1 cellular context compared by ENCODE assay signal in the genomic region with DNA sequence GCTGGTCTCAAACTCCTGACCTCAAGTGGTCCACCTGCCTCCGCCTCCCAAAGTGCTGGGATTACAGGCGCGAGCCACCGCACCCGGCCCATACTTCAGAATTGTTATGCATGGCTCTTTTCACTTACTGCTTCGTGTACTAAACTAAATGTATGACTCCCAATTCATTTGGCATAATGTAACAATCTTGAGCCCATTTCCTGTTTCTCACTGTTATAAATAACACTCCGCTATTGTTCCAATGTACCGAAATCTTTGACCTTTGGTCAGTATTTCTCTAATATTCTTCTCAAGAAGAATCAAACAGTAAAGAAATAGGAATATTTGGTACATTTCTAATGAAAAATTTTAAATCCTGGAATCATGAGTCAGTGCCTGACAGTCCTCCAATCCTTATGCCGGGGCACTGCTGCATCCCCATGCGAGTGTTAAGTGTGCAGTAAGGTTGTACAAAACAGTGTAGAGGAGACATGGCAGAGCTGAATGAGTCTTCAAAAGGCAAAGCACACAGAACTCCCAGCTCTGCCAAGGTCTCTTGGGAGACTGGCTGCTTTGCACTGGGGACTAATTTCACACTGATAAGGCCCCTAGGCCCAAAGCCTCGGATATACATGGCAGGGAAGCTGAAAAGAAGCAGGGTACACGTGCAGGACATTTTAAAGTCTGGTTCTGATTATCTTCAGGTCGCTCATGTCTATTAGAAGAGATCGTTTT.
TF ChIP-seq lines count a peak whose summit lies in the region.

No MANE protein-coding gene starts in this region.

TF ChIP-seq in WTC11, 78 proteins besides CTCF, POLR2A, EP300 and RAD21 (continued from another document):
- TF ChIP-seq, protein P1, sequence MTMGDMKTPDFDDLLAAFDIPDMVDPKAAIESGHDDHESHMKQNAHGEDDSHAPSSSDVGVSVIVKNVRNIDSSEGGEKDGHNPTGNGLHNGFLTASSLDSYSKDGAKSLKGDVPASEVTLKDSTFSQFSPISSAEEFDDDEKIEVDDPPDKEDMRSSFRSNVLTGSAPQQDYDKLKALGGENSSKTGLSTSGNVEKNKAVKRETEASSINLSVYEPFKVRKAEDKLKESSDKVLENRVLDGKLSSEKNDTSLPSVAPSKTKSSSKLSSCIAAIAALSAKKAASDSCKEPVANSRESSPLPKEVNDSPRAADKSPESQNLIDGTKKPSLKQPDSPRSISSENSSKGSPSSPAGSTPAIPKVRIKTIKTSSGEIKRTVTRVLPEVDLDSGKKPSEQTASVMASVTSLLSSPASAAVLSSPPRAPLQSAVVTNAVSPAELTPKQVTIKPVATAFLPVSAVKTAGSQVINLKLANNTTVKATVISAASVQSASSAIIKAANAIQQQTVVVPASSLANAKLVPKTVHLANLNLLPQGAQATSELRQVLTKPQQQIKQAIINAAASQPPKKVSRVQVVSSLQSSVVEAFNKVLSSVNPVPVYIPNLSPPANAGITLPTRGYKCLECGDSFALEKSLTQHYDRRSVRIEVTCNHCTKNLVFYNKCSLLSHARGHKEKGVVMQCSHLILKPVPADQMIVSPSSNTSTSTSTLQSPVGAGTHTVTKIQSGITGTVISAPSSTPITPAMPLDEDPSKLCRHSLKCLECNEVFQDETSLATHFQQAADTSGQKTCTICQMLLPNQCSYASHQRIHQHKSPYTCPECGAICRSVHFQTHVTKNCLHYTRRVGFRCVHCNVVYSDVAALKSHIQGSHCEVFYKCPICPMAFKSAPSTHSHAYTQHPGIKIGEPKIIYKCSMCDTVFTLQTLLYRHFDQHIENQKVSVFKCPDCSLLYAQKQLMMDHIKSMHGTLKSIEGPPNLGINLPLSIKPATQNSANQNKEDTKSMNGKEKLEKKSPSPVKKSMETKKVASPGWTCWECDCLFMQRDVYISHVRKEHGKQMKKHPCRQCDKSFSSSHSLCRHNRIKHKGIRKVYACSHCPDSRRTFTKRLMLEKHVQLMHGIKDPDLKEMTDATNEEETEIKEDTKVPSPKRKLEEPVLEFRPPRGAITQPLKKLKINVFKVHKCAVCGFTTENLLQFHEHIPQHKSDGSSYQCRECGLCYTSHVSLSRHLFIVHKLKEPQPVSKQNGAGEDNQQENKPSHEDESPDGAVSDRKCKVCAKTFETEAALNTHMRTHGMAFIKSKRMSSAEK (CRISPR knock-in tag; IDR thresholded peaks at IDR 0.05; ENCODE audit: borderline replicate concordance), result no peak
- TF ChIP-seq, protein P2, sequence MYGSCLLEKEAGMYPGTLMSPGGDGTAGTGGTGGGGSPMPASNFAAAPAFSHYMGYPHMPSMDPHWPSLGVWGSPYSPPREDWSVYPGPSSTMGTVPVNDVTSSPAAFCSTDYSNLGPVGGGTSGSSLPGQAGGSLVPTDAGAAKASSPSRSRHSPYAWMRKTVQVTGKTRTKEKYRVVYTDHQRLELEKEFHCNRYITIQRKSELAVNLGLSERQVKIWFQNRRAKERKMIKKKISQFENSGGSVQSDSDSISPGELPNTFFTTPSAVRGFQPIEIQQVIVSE (CRISPR knock-in tag; IDR thresholded peaks at IDR 0.05; ENCODE audit: borderline replicate concordance), result no peak
- TF ChIP-seq TEAD4 (CRISPR knock-in tag; IDR thresholded peaks at IDR 0.05) (no peak), RORB (CRISPR knock-in tag; IDR thresholded peaks at IDR 0.05) (no peak), ELF4 (CRISPR knock-in tag; IDR thresholded peaks at IDR 0.05; ENCODE audit: low read depth) (no peak), NFYB (CRISPR knock-in tag; conservative IDR thresholded peaks at IDR 0.05; ENCODE audit: low read depth) (no peak), ZNF138 (CRISPR knock-in tag; conservative IDR thresholded peaks at IDR 0.05) (no peak), ZNF232 (CRISPR knock-in tag; IDR thresholded peaks at IDR 0.05) (no peak), FOXJ3 (CRISPR knock-in tag; IDR thresholded peaks at IDR 0.05; ENCODE audit: borderline replicate concordance) (no peak), GRHL2 (CRISPR knock-in tag; IDR thresholded peaks at IDR 0.05; ENCODE audit: insufficient replicate concordance, severe bottlenecking) (no peak)
- TF ChIP-seq, protein P3, sequence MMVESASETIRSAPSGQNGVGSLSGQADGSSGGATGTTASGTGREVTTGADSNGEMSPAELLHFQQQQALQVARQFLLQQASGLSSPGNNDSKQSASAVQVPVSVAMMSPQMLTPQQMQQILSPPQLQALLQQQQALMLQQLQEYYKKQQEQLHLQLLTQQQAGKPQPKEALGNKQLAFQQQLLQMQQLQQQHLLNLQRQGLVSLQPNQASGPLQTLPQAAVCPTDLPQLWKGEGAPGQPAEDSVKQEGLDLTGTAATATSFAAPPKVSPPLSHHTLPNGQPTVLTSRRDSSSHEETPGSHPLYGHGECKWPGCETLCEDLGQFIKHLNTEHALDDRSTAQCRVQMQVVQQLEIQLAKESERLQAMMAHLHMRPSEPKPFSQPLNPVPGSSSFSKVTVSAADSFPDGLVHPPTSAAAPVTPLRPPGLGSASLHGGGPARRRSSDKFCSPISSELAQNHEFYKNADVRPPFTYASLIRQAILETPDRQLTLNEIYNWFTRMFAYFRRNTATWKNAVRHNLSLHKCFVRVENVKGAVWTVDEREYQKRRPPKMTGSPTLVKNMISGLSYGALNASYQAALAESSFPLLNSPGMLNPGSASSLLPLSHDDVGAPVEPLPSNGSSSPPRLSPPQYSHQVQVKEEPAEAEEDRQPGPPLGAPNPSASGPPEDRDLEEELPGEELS (CRISPR knock-in tag; IDR thresholded peaks at IDR 0.05), result no peak
- TF ChIP-seq, protein P4, sequence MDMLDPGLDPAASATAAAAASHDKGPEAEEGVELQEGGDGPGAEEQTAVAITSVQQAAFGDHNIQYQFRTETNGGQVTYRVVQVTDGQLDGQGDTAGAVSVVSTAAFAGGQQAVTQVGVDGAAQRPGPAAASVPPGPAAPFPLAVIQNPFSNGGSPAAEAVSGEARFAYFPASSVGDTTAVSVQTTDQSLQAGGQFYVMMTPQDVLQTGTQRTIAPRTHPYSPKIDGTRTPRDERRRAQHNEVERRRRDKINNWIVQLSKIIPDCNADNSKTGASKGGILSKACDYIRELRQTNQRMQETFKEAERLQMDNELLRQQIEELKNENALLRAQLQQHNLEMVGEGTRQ (CRISPR knock-in tag; IDR thresholded peaks at IDR 0.05), result no peak
- TF ChIP-seq, protein P5, sequence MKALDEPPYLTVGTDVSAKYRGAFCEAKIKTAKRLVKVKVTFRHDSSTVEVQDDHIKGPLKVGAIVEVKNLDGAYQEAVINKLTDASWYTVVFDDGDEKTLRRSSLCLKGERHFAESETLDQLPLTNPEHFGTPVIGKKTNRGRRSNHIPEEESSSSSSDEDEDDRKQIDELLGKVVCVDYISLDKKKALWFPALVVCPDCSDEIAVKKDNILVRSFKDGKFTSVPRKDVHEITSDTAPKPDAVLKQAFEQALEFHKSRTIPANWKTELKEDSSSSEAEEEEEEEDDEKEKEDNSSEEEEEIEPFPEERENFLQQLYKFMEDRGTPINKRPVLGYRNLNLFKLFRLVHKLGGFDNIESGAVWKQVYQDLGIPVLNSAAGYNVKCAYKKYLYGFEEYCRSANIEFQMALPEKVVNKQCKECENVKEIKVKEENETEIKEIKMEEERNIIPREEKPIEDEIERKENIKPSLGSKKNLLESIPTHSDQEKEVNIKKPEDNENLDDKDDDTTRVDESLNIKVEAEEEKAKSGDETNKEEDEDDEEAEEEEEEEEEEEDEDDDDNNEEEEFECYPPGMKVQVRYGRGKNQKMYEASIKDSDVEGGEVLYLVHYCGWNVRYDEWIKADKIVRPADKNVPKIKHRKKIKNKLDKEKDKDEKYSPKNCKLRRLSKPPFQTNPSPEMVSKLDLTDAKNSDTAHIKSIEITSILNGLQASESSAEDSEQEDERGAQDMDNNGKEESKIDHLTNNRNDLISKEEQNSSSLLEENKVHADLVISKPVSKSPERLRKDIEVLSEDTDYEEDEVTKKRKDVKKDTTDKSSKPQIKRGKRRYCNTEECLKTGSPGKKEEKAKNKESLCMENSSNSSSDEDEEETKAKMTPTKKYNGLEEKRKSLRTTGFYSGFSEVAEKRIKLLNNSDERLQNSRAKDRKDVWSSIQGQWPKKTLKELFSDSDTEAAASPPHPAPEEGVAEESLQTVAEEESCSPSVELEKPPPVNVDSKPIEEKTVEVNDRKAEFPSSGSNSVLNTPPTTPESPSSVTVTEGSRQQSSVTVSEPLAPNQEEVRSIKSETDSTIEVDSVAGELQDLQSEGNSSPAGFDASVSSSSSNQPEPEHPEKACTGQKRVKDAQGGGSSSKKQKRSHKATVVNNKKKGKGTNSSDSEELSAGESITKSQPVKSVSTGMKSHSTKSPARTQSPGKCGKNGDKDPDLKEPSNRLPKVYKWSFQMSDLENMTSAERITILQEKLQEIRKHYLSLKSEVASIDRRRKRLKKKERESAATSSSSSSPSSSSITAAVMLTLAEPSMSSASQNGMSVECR (CRISPR knock-in tag; IDR thresholded peaks at IDR 0.05; ENCODE audit: borderline replicate concordance), result no peak
- TF ChIP-seq, protein P6, sequence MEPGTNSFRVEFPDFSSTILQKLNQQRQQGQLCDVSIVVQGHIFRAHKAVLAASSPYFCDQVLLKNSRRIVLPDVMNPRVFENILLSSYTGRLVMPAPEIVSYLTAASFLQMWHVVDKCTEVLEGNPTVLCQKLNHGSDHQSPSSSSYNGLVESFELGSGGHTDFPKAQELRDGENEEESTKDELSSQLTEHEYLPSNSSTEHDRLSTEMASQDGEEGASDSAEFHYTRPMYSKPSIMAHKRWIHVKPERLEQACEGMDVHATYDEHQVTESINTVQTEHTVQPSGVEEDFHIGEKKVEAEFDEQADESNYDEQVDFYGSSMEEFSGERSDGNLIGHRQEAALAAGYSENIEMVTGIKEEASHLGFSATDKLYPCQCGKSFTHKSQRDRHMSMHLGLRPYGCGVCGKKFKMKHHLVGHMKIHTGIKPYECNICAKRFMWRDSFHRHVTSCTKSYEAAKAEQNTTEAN (CRISPR knock-in tag; IDR thresholded peaks at IDR 0.05), result no peak
- TF ChIP-seq, protein P7, sequence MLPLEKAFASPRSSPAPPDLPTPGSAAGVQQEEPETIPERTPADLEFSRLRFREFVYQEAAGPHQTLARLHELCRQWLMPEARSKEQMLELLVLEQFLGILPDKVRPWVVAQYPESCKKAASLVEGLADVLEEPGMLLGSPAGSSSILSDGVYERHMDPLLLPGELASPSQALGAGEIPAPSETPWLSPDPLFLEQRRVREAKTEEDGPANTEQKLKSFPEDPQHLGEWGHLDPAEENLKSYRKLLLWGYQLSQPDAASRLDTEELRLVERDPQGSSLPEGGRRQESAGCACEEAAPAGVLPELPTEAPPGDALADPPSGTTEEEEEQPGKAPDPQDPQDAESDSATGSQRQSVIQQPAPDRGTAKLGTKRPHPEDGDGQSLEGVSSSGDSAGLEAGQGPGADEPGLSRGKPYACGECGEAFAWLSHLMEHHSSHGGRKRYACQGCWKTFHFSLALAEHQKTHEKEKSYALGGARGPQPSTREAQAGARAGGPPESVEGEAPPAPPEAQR (CRISPR knock-in tag; IDR thresholded peaks at IDR 0.05), result no peak
